In the genomic region with DNA sequence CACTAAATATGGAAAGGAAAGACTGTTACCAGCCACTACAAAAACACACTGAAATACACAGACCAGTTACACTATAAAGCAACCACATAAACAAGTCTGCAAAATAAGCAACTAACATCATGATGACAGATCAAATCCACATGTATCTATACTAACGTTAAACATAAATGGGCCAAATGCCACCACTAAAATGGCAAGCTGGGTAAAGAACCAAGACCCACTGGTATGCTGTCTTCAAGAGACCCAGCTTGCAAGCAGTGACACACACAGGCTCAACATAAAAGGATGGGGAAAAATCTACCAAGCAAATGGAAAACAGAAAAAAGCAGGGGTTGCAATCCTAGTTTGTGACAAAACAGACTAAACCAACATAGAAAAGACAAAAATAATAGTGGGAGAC, we compare ENCODE assay signal across 29 cellular contexts.
DNase-seq lines count a peak whose midpoint lies in the region; ATAC-seq and TF ChIP-seq lines count a peak whose summit lies in the region.
"Had no signal": no experiment of that assay in that cellular context is flagged by ENCODE, and none has a peak within 500 bp of the region (broad histone marks: within the 10 kb centered on the region; RNA-seq: fewer than 3 reads in every experiment).

No MANE protein-coding gene starts in this region.

- no peak for TF ChIP-seq CTCF in HEK293 (tag by site-specific recombination; IDR thresholded peaks at IDR 0.05)
- TF ChIP-seq CTCF in choroid plexus epithelial cell (conservative IDR thresholded peaks at IDR 0.05; ENCODE audit: low read depth, low read length) = no peak
- no peak for TF ChIP-seq CTCF in upper lobe of right lung (IDR thresholded peaks at IDR 0.05)

- CTCF ChIA-PET in HEK293 (lab: Yijun Ruan, JAX) = no interaction called here

- intact Hi-C loops in upper lobe of right lung (cut with DNase I) = no loop called here

- POLR2A ChIA-PET in HEK293 (lab: Yijun Ruan, JAX) = no interaction called here

- H3K4me1 ChIP-seq in HEK293 (ENCODE audit: control insufficient read depth, insufficient read depth, low read length) (no peaks in the 10 kb centered on the region), upper lobe of right lung (no peaks in the 10 kb centered on the region)
- H3K4me1 ChIP-seq: A549; BLaER1; BLaER1 treated with 17β-estradiol and CSF1 and Interleukin-3, amounts not matched to agents 10 nM and 100 nM had no signal

- peak; percentile 2 for DNase-seq in choroid plexus epithelial cell (ENCODE audit: low read depth)
- DNase-seq in HuH-7 (ENCODE audit: low spot score) = no peak
- no peak for DNase-seq in upper lobe of right lung
- DNase-seq: 8988T; ACHN; AML-193; BE2C; C1 segment of cervical spinal cord; Caco-2; Calu3; CD4-positive, alpha-beta memory T cell; CD4-positive, alpha-beta T cell; CD4-positive, CD25-positive, alpha-beta regulatory T cell; CD8-positive, alpha-beta memory T cell; CD8-positive, alpha-beta T cell; COR-L47; DMS 273 treated with DMSO at 0.1 percent for 48 hours; DMS153; DMS53; DMS79; DMS79 treated with DMSO at 0.1 percent for 48 hours; DND-41; EL had no signal

- H3K36me3 ChIP-seq in HEK293 (ENCODE audit: control insufficient read depth in 2 of 2, insufficient read depth in 1 of 2, low read length in 2 of 2) (no peaks in the 10 kb centered on the region), upper lobe of right lung (no peaks in the 10 kb centered on the region)
- H3K36me3 ChIP-seq: BE2C; BLaER1; BLaER1 treated with 17β-estradiol and CSF1 and Interleukin-3, amounts not matched to agents 10 nM and 100 nM had no signal

- H3K27me3 ChIP-seq in upper lobe of right lung = no peaks in the 10 kb centered on the region
- H3K27me3 ChIP-seq: BE2C; BLaER1; BLaER1 treated with 17β-estradiol and CSF1 and Interleukin-3, amounts not matched to agents 10 nM and 100 nM had no signal

- no peak for ATAC-seq in upper lobe of right lung
- ATAC-seq: A549; CD8-positive, alpha-beta T cell had no signal

- H3K4me3 ChIP-seq in HEK293 (ENCODE audit: low read depth, low read length) (no peak overlapping the region), choroid plexus epithelial cell (ENCODE audit: low read depth, low read length) (no peak overlapping the region), upper lobe of right lung (no peak overlapping the region)
- H3K4me3 ChIP-seq: A549; BLaER1; BLaER1 treated with 17β-estradiol and CSF1 and Interleukin-3, amounts not matched to agents 10 nM and 100 nM had no signal

- H3K27ac ChIP-seq in HEK293 (ENCODE audit: extremely low read depth, low read depth, low read length) (no peak overlapping the region), upper lobe of right lung (no peak overlapping the region)
- H3K27ac ChIP-seq: 22Rv1; A549; BLaER1; BLaER1 treated with 17β-estradiol and CSF1 and Interleukin-3, amounts not matched to agents 10 nM and 100 nM; C4-2B had no signal

- H3K9me3 ChIP-seq in HEK293 (ENCODE audit: control insufficient read depth, insufficient read depth, low read depth, low read length) (no peaks in the 10 kb centered on the region; the same call in 1 of the 2 replicates), upper lobe of right lung (peaks cover 12% of the 10 kb centered on the region)
- H3K9me3 ChIP-seq: A549, BE2C had no signal

TF ChIP-seq in HEK293, 187 proteins besides CTCF, POLR2A, EP300 and RAD21:
- TF ChIP-seq ZNF529 (tag by site-specific recombination; IDR thresholded peaks at IDR 0.05; ENCODE audit: insufficient replicate concordance) = peak; percentile 75
- no peak for TF ChIP-seq ZNF2 (tag by site-specific recombination; IDR thresholded peaks at IDR 0.05)
- TF ChIP-seq, protein P1, sequence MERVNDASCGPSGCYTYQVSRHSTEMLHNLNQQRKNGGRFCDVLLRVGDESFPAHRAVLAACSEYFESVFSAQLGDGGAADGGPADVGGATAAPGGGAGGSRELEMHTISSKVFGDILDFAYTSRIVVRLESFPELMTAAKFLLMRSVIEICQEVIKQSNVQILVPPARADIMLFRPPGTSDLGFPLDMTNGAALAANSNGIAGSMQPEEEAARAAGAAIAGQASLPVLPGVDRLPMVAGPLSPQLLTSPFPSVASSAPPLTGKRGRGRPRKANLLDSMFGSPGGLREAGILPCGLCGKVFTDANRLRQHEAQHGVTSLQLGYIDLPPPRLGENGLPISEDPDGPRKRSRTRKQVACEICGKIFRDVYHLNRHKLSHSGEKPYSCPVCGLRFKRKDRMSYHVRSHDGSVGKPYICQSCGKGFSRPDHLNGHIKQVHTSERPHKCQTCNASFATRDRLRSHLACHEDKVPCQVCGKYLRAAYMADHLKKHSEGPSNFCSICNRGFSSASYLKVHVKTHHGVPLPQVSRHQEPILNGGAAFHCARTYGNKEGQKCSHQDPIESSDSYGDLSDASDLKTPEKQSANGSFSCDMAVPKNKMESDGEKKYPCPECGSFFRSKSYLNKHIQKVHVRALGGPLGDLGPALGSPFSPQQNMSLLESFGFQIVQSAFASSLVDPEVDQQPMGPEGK (tag by site-specific recombination; IDR thresholded peaks at IDR 0.05) = no peak
- TF ChIP-seq SCRT2 (tag by site-specific recombination; IDR thresholded peaks at IDR 0.05) = no peak
- TF ChIP-seq SETDB1 (IDR thresholded peaks at IDR 0.05; ENCODE audit: insufficient read length, low read length) = peak; percentile 62
